Comparison of ENCODE assay signal across 8 cellular contexts in the genomic region with DNA sequence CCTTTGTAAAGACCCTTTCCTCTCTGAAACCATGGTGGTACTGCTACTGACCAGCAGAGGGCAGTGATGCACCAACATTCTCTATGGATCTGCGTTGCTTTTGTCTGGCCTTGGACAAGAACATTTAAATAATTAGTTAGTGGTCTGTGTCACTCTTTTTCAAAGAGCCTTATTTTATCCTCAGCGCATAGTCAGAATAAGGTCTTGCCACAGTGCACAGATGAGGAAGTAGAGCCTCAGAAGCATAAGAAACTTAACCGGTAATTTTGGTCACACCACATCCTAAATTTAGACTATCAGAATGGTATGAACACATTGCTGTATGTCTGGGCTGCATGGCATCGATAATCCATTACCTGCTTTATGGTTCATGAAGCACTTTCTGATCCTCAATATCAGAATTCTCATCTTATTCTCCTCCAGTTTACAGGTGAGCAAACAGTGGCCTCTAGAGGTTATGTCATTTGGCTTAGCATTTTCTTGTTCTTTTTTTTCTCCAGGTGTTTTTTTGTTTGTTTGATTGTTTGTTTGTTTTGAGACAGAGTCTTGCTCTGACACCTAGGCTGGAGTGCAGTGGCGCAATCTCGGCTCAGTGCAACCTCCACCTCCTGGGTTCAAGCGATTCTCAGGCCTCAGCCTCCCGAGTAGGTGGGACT.
DNase-seq lines count a peak whose midpoint lies in the region; ATAC-seq and TF ChIP-seq lines count a peak whose summit lies in the region.

No MANE protein-coding gene starts in this region.

- DNase-seq in AG09309 (ENCODE audit: low read depth) (no peak), NCI-H2171 (lab: John Stamatoyannopoulos, UW) (peak; percentile 30), cardiac fibroblast (ENCODE audit: low read depth in 2 of 2) (peak; percentile 84), kidney glomerular epithelial cell (lab: John Stamatoyannopoulos, UW) (peak; percentile 64)
- DNase-seq in stimulated activated CD4-positive, alpha-beta T cell treated with anti-CD3 and anti-CD28 coated beads, Interleukin-2, amount 100 ng/mL, for 4 hours (ENCODE audit: low read depth): peak; percentile 38

- ATAC-seq in GM18861 (IDR thresholded peaks at IDR 0.05; ENCODE audit: unreplicated experiment) (peak; percentile 94), HG03064 (IDR thresholded peaks at IDR 0.05; ENCODE audit: low read depth, unreplicated experiment) (peak; percentile 86)

- TF ChIP-seq CTCF in AG09309 (IDR thresholded peaks at IDR 0.05; ENCODE audit: control insufficient read depth, insufficient read depth, low read depth, low read length, missing control alignments) (peak; percentile 90), VCaP (conservative IDR thresholded peaks at IDR 0.05) (peak; percentile 93), cardiac fibroblast (IDR thresholded peaks at IDR 0.05; ENCODE audit: low read depth, low read length) (peak; percentile 87)

- H3K4me3 ChIP-seq in AG09309 (ENCODE audit: control insufficient read depth, low read depth, low read length) (no peak overlapping the region), cardiac fibroblast (replicated peaks in 1 of 2; ENCODE audit: low read depth in 2 of 2, low read length in 2 of 2) (no peak overlapping the region)

- H3K27ac ChIP-seq in VCaP: peak overlapping the region; percentile 17; the same call in 1 of the 2 replicates
